In the genomic region with DNA sequence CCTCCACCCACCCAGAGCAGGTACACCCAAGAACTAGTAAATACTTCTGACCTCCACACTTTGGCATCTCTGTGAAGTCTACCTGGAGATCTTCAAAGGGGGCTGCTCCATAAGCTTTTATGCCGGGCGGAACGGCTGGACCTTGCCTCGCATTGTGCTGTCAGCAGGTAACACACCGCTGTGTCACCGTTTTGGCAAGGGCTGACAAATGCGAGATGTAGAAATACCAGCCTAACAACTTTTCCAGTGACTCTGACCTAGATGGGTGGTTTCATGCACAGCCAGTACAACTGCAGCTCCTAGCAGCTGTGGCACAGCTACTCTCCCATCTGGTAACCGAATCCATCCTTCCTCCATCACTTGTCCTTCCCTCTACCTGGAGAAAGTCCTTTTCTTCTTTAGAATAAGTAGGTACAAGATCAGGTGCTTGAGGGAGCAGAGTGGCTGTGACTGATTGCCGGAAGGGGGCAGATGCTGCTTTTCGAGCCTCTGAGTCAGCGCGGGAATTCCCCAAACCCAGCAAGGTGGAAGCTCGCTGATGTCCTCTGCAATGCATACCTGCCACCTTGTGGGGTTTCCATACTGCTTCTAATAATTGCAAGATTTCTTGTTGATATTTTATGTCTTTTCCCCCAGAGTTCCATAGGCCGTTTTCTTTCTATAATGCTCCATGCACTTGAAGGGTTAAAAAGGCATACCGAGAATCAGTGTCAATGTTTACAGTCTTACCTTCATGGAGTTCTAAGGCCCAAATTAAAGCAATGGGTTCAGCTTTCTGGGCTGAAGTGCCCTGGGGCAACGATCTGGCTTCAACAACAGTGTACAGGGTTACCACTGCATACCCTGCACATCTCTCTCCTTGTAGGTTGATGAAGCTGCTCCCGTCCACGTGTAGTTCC, we compare ENCODE assay signal across 11 cellular contexts. TPM values are rescaled to one million over a fixed set of nuclear protein-coding genes. Genes with fewer than 3 reads are reported as not detected.
DNase-seq lines count a peak whose midpoint lies in the region; ATAC-seq, FAIRE-seq and TF ChIP-seq lines count a peak whose summit lies in the region.
"Not testable (repeated sequence)": the region's sequence is repeated elsewhere in the genome, so short reads cannot be mapped to it uniquely, and the experiment has no call there.
"Had no signal": no experiment of that assay in that cellular context is flagged by ENCODE, and none has a peak within 500 bp of the region (broad histone marks: within the 10 kb centered on the region; RNA-seq: fewer than 3 reads in every experiment).

No MANE protein-coding gene starts in this region.

- CTCF ChIA-PET in PC-3 (lab: Charles Lee): interaction anchor here (1.4 kb wide), 1 partner anchor 91 kb away, joined by 25 read pairs; no protein-coding TSS in a partner anchor

- not testable (repeated sequence) for BruUV-seq in PC-3 (replicated peaks; lab: Mats Ljungman, UMichigan)

- peak overlapping the region in 2 of 3 donors; percentile 27 to 87 for H3K27ac Mint-ChIP-seq in IgD-negative memory B cell

- POLR2A ChIA-PET in PC-3 (lab: Charles Lee; ENCODE audit: unreplicated experiment): interaction anchor here (0.6 kb wide), 1 partner anchor 84 kb away, joined by 3 read pairs; no protein-coding TSS in a partner anchor

- ATAC-seq in PC-3: not testable (repeated sequence)

- H3K4me3 ChIP-seq in PC-3 (ENCODE audit: low read length): peak overlapping the region; percentile 63
- not testable (repeated sequence) for H3K4me3 ChIP-seq in hepatocyte; small intestine (ENCODE audit: low read depth in 1 of 2, low read length in 2 of 2)

- not testable (repeated sequence) for H3K4me3 Mint-ChIP-seq in IgD-negative memory B cell

- peak overlapping the region; percentile 89 for H2AFZ ChIP-seq in PC-3 (ENCODE audit: low read length)
- not testable (repeated sequence) for H2AFZ ChIP-seq in hepatocyte

- intact Hi-C loops in PC-3 (cut with micrococcal nuclease): loop anchor here (1.0 to 5.0 kb wide), 2 partner anchors 34 to 91 kb away; no protein-coding TSS in a partner anchor

- H3F3A ChIP-seq in PC-3 (ENCODE audit: low read length, unreplicated experiment): not testable (repeated sequence)

- WGBS in hepatocyte (ENCODE audit: low lambda C conversion rate, missing lambda C conversion rate): 42% methylated on average over 18 of the region's 18 CpGs
- WGBS in small intestine, 3 donors: 13 to 40% (median 24%) methylated on average over 18 of the region's 18 CpGs

- H3K79me2 ChIP-seq in PC-3 (ENCODE audit: low read length); hepatocyte: not testable (repeated sequence)

- not testable (repeated sequence) for H3K9me3 Mint-ChIP-seq in IgD-negative memory B cell

- H3K27me3 ChIP-seq in PC-3 (ENCODE audit: low read length); hepatocyte; small intestine (ENCODE audit: control insufficient read depth in 2 of 2, insufficient read depth in 2 of 2, low read length in 2 of 2): not testable (repeated sequence)

- H4K20me1 ChIP-seq in PC-3 (ENCODE audit: low read length); hepatocyte (ENCODE audit: insufficient read depth, poor library complexity, severe bottlenecking): not testable (repeated sequence)

- H3K9me3 ChIP-seq in PC-3 (ENCODE audit: low read length); hepatocyte (ENCODE audit: low read depth); small intestine (ENCODE audit: control insufficient read depth, low read depth): not testable (repeated sequence)

- not testable (repeated sequence) for H3K36me3 ChIP-seq in PC-3 (ENCODE audit: low read depth, low read length); hepatocyte (replicated peaks; ENCODE audit: insufficient read depth, low read depth); small intestine (ENCODE audit: control insufficient read depth in 2 of 2, insufficient read depth in 2 of 2, low read length in 2 of 2)

- H3K4me2 ChIP-seq in PC-3 (ENCODE audit: low read length): peak overlapping the region; percentile 93
- H3K4me2 ChIP-seq in hepatocyte: not testable (repeated sequence)

- TF ChIP-seq CTCF in PC-3 (conservative IDR thresholded peaks at IDR 0.05; ENCODE audit: low read depth, low read length) (peak; percentile 51; the same call in 1 of the 2 replicates), hepatocyte (IDR thresholded peaks at IDR 0.05; ENCODE audit: poor library complexity) (peak; percentile 14)

- not testable (repeated sequence) for H3K27me3 Mint-ChIP-seq in IgD-negative memory B cell

- peaks cover 27% of the 10 kb centered on the region for H3K4me1 ChIP-seq in PC-3 (ENCODE audit: insufficient read depth, low read length)
- not testable (repeated sequence) for H3K4me1 ChIP-seq in hepatocyte (ENCODE audit: insufficient read depth); small intestine (ENCODE audit: control insufficient read depth in 2 of 2, insufficient read depth in 1 of 2, low read depth in 1 of 2, low read length in 1 of 2)

- peak overlapping the region; percentile 76 for H3K27ac ChIP-seq in PC-3 (ENCODE audit: low read length)
- H3K27ac ChIP-seq in hepatocyte; small intestine (ENCODE audit: low read depth in 1 of 2, low read length in 1 of 2): not testable (repeated sequence)

- not testable (repeated sequence) for H3K36me3 Mint-ChIP-seq in IgD-negative memory B cell

- FAIRE-seq in small intestine (lab: Jason Lieb, UNC): not testable (repeated sequence)

- H3K9ac ChIP-seq in PC-3 (ENCODE audit: low read length): 0 out of 2 replicates have a peak overlapping the region, but pooled peaks have one; percentile 15

- H3K4me1 Mint-ChIP-seq in IgD-negative memory B cell: peaks cover 17 to 35% (median 30%) of the 10 kb centered on the region in 3 donors

- H3K9me2 ChIP-seq in PC-3 (replicated peaks; ENCODE audit: low read length); hepatocyte (replicated peaks; ENCODE audit: insufficient read depth): not testable (repeated sequence)

- DNase-seq in COLO668 (lab: John Stamatoyannopoulos, UW; ENCODE audit: unreplicated experiment) (peak; percentile 50), PC-3 (peak; percentile 95), hepatocyte (ENCODE audit: low spot score) (peak; percentile 49), small intestine (peak; percentile 78)
- peak; percentile 60 for DNase-seq in activated CD4-positive, alpha-beta T cell treated with anti-CD3 and anti-CD28 coated beads, Interleukin-2, amount 50 U/mL, for 1 hour
- DNase-seq in activated effector memory CD4-positive, alpha-beta T cell treated with anti-CD3 and anti-CD28 coated beads, Interleukin-2, amount 50 U/mL, for 16 hours: peak; percentile 89
- peak; percentile 24 to 33 for DNase-seq in stimulated activated CD8-positive, alpha-beta memory T cell treated with anti-CD3 and anti-CD28 coated beads, Interleukin-4, amount 100 ng/mL, for 4 hours (ENCODE audit: low read depth in 2 of 2, low spot score in 1 of 2)

RNA-seq across cellular contexts. Expression of a gene that starts 37.0 kb away (rescaled TPM):
- polyA plus RNA-seq in IgD-negative memory B cell: not detected
- not detected in 2 replicates for total RNA-seq in PC-3 (2014; rRNA removed)
- not detected in 2 replicates for total RNA-seq in hepatocyte
- 0.15 TPM in 1 of 2 replicates, not detected in the other for polyA plus RNA-seq in hepatocyte
- 1 to 10 TPM in 1 of 3 donors, under 1 TPM in 1, not detected in 1; 0.46 to 1.6 TPM for polyA plus RNA-seq in small intestine
- total RNA-seq: esophagus mucosa; H4; natural killer cell treated with Interleukin-12 subunit alpha and Interleukin-12 subunit beta and Interleukin-15 and Interleukin-18, amount 100 ng/mL, for 72 hours had no signal

RNA-seq across cellular contexts. Expression of a gene that starts 46.7 kb away (rescaled TPM):
- 25.4 TPM for polyA plus RNA-seq in IgD-negative memory B cell
- total RNA-seq in PC-3 (2014; rRNA removed): 110 and 167 TPM in 2 replicates
- 55.9 and 61.6 TPM in 2 replicates for total RNA-seq in hepatocyte
- 52.0 and 57.7 TPM in 2 replicates for polyA plus RNA-seq in hepatocyte
- 10 to 100 TPM; 49.2 to 65.1 (median 61.7) TPM for polyA plus RNA-seq in small intestine

Comparison
In these comparisons a context has a peak if more than half of its experiments do, and no peak if none do; other contexts are left out.
1. DNase-seq: peak in every context shown above with its lines; median percentile 95 in PC-3; 89 in activated effector memory CD4-positive, alpha-beta T cell treated with anti-CD3 and anti-CD28 coated beads, Interleukin-2, amount 50 U/mL, for 16 hours; 78 in small intestine; 60 in activated CD4-positive, alpha-beta T cell treated with anti-CD3 and anti-CD28 coated beads, Interleukin-2, amount 50 U/mL, for 1 hour; 50 in COLO668; 49 in hepatocyte; 28 in stimulated activated CD8-positive, alpha-beta memory T cell treated with anti-CD3 and anti-CD28 coated beads, Interleukin-4, amount 100 ng/mL, for 4 hours.